ENCODE assay signal across 2 cellular contexts in the genomic region with DNA sequence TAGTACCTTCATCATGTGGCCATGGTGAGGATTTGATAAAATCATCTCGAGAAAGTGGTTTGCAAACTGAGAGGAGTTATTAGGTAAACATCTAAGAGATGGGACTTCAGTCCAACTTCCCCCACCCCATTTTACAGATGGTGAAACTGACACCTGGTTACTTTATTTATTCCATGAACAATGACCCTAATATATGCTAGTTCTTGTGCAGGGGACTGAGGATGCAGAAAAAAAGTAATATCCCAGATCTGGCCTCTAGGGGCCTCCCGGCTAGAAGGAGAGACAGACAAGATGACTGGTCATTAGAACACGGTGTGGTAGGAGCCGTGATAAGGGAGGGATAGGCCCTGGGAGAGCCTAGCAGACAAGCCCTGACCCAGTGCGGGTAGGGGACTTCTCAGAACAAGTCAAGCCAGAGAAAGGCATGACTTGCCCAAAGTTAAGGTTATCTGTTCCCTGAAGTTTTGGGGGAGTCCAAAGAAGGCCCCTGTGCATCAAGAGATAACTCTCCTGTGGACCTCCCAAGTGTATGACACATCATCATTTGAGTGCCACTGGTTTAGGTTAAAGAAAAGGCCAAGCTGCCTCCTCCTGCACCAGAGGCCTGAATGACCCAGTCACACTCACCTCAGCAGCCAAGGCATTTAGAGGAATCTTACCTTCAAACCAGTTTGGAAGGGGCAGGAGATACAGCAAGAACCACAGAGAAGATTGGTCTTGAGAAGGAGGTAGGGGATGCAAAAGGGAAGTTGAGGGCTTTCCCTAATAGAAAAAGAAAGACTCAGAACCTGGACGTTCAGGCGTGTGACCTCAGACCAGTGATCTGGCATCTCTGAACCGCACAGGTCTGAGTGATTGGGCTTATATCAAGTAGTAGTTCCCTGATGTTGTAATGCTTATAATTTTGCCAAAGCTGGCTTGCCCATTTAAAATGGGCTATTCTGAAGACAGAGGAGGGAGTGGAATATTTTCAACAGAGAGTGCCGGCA.
A peak's percentile ranks its signal among the peaks of the same experiment; 100 is the strongest.
TF ChIP-seq lines count a peak whose summit lies in the region.

No MANE protein-coding gene starts in this region.

TF ChIP-seq in A549, 52 proteins besides CTCF, POLR2A, EP300 and RAD21:
- TF ChIP-seq, protein P1, sequence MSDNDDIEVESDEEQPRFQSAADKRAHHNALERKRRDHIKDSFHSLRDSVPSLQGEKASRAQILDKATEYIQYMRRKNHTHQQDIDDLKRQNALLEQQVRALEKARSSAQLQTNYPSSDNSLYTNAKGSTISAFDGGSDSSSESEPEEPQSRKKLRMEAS (IDR thresholded peaks at IDR 0.05) = no peak
- TF ChIP-seq RFX5 (IDR thresholded peaks at IDR 0.05) = no peak
- TF ChIP-seq, protein P2, sequence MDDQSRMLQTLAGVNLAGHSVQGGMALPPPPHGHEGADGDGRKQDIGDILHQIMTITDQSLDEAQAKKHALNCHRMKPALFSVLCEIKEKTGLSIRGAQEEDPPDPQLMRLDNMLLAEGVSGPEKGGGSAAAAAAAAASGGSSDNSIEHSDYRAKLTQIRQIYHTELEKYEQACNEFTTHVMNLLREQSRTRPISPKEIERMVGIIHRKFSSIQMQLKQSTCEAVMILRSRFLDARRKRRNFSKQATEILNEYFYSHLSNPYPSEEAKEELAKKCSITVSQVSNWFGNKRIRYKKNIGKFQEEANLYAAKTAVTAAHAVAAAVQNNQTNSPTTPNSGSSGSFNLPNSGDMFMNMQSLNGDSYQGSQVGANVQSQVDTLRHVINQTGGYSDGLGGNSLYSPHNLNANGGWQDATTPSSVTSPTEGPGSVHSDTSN (IDR thresholded peaks at IDR 0.05) = no peak
- no peak for TF ChIP-seq NFE2L2 (conservative IDR thresholded peaks at IDR 0.05; ENCODE audit: low read length)
- no peak for TF ChIP-seq CHD2 (IDR thresholded peaks at IDR 0.05; ENCODE audit: low read length, partially characterized antibody)
- no peak for TF ChIP-seq FOXS1 (CRISPR knock-in tag; IDR thresholded peaks at IDR 0.05)
- no peak for TF ChIP-seq TFCP2L1 (CRISPR knock-in tag; IDR thresholded peaks at IDR 0.05)
- no peak for TF ChIP-seq GATA3 (IDR thresholded peaks at IDR 0.05; ENCODE audit: borderline replicate concordance)
- no peak for TF ChIP-seq RCOR1 (IDR thresholded peaks at IDR 0.05; ENCODE audit: low read depth, low read length)
- no peak for TF ChIP-seq SREBF2 (IDR thresholded peaks at IDR 0.05)
- TF ChIP-seq, protein P3, sequence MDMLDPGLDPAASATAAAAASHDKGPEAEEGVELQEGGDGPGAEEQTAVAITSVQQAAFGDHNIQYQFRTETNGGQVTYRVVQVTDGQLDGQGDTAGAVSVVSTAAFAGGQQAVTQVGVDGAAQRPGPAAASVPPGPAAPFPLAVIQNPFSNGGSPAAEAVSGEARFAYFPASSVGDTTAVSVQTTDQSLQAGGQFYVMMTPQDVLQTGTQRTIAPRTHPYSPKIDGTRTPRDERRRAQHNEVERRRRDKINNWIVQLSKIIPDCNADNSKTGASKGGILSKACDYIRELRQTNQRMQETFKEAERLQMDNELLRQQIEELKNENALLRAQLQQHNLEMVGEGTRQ (IDR thresholded peaks at IDR 0.05) = no peak
- TF ChIP-seq HEYL (CRISPR knock-in tag; IDR thresholded peaks at IDR 0.05) = no peak

TF ChIP-seq in H1, 55 proteins besides CTCF, POLR2A, EP300 and RAD21:
- no peak for TF ChIP-seq ZNF274 (IDR thresholded peaks at IDR 0.05; ENCODE audit: borderline replicate concordance, extremely low read depth, low read length)
- peak; percentile 57; the same call in 1 of the 2 replicates for TF ChIP-seq KDM1A (IDR thresholded peaks at IDR 0.05; ENCODE audit: borderline replicate concordance, low read length)
